ENCODE assay signal across 8 cellular contexts in the genomic region with DNA sequence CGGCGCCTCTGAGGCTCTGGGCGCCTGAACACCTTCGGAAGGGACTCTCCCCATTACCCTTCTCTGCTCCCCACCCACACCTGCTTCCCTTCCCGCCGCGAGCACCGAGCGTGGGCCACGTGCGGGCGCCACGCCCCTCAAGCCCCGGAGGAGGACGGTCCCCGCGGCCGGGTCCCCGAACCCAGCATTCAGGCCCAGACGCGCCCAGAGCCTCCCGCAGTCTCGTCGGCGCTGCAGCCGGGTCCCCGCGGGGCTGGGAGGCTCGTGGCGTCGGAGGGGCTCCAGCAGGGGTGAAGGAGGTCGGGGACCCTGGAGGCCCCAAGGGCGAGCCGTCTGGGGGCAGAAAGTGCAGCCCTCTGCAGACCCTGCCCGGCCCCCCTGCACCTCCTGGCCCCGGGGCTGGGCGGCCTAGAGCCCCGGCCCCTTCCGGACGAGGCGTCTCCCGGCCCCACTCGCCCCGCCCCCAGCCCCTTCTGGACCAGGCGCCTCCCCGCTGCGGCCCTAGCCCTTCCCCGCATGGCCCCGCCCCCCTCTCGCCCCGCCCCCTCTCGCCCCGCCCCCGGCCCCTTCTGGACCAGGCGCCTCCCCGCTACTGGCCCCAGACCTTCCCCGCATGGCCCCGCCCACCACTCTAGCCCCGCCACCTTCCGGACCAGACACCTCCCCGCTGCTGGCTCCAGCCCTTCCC. TPM values are rescaled to one million over a fixed set of nuclear protein-coding genes. Genes with fewer than 3 reads are reported as not detected.
DNase-seq lines count a peak whose midpoint lies in the region; ATAC-seq and TF ChIP-seq lines count a peak whose summit lies in the region.

No MANE protein-coding gene starts in this region.

- TF ChIP-seq POLR2A in GM18951 (IDR thresholded peaks at IDR 0.05; ENCODE audit: extremely low read depth, insufficient read depth, insufficient read length): peak; percentile 51
- TF ChIP-seq POLR2A in Peyer's patch (IDR thresholded peaks at IDR 0.05): no peak

- no peak for TF ChIP-seq CTCF in Peyer's patch (IDR thresholded peaks at IDR 0.05)
- TF ChIP-seq CTCF in neural cell (IDR thresholded peaks at IDR 0.05; ENCODE audit: poor library complexity, severe bottlenecking): no peak

- TF ChIP-seq RAD21 in neural cell (conservative IDR thresholded peaks at IDR 0.05): no peak

- peak; percentile 40 for ATAC-seq in HG03442 (IDR thresholded peaks at IDR 0.05; ENCODE audit: unreplicated experiment)
- peak; percentile 80 for ATAC-seq in stimulated activated naive CD8-positive, alpha-beta T cell treated with anti-CD3 and anti-CD28 coated beads, Interleukin-15, amount 100 ng/mL, for 72 hours

- H3F3A ChIP-seq in neural cell (ENCODE audit: insufficient read depth, low read length, poor library complexity, severe bottlenecking): no peaks in the 10 kb centered on the region

- no peak overlapping the region for H3K4me2 ChIP-seq in neural cell (ENCODE audit: low read length)

- no peaks in the 10 kb centered on the region for H3K36me3 Mint-ChIP-seq in activated T-helper 1 cell treated with anti-CD3 and anti-CD28 coated beads, Interleukin-12 subunit alpha, Interleukin-12 subunit beta, Interleukin-2, Interleukin-4 antibody, amounts not matched to agents 30 ng/mL and 10 ng/mL and 1 ng/mL, durations not matched to agents 14 hours and 24 hours and 36 hours (ENCODE audit: low read depth)

- intact Hi-C loops in activated T-helper 1 cell treated with anti-CD3 and anti-CD28 coated beads, Interleukin-12 subunit alpha, Interleukin-12 subunit beta, Interleukin-2, Interleukin-4 antibody, amounts not matched to agents 30 ng/mL and 10 ng/mL and 1 ng/mL, durations not matched to agents 14 hours and 24 hours and 36 hours (cut with micrococcal nuclease): loop anchor here (1.0 to 10.0 kb wide), 7 partner anchors 24 to 1570 kb away; partner anchors contain the start of genes C1orf174, CEP104, DFFB and LRRC47

- H3K4me1 ChIP-seq in Peyer's patch: peaks cover 8 to 37% (median 19%) of the 10 kb centered on the region in 4 donors

- TF ChIP-seq EP300 in neural cell (conservative IDR thresholded peaks at IDR 0.05; ENCODE audit: poor library complexity, severe bottlenecking): no peak

- H3K27ac Mint-ChIP-seq in activated T-helper 1 cell treated with anti-CD3 and anti-CD28 coated beads, Interleukin-12 subunit alpha, Interleukin-12 subunit beta, Interleukin-2, Interleukin-4 antibody, amounts not matched to agents 30 ng/mL and 10 ng/mL and 1 ng/mL, durations not matched to agents 14 hours and 24 hours and 36 hours: peak overlapping the region; percentile 52
- H3K27ac Mint-ChIP-seq in stimulated activated naive CD8-positive, alpha-beta T cell treated with anti-CD3 and anti-CD28 coated beads, Interleukin-15, amount 100 ng/mL, for 72 hours: peak overlapping the region; percentile 65 to 85

- H3K9me2 ChIP-seq in neural cell (ENCODE audit: insufficient read depth, low read length): no peaks in the 10 kb centered on the region

- H3K4me3 ChIP-seq in Peyer's patch: peak overlapping the region; percentile 66 to 89 (median 76)
- peak overlapping the region; percentile 55 for H3K4me3 ChIP-seq in neural cell (ENCODE audit: low read length)

- H3K9me3 ChIP-seq in Peyer's patch (no peaks in the 10 kb centered on the region), neural cell (ENCODE audit: low read length) (no peaks in the 10 kb centered on the region)

- peaks cover 8% of the 10 kb centered on the region for H3K4me1 Mint-ChIP-seq in activated T-helper 1 cell treated with anti-CD3 and anti-CD28 coated beads, Interleukin-12 subunit alpha, Interleukin-12 subunit beta, Interleukin-2, Interleukin-4 antibody, amounts not matched to agents 30 ng/mL and 10 ng/mL and 1 ng/mL, durations not matched to agents 14 hours and 24 hours and 36 hours (ENCODE audit: low read depth)
- peaks cover 39% of the 10 kb centered on the region for H3K4me1 Mint-ChIP-seq in stimulated activated naive CD8-positive, alpha-beta T cell treated with anti-CD3 and anti-CD28 coated beads, Interleukin-15, amount 100 ng/mL, for 72 hours

- no peak overlapping the region for H2AFZ ChIP-seq in neural cell (ENCODE audit: low read depth, low read length)

- no peaks in the 10 kb centered on the region for H3K79me2 ChIP-seq in neural cell (replicated peaks; ENCODE audit: insufficient read depth, low read length)

- no peaks in the 10 kb centered on the region for H3K9me3 Mint-ChIP-seq in activated T-helper 1 cell treated with anti-CD3 and anti-CD28 coated beads, Interleukin-12 subunit alpha, Interleukin-12 subunit beta, Interleukin-2, Interleukin-4 antibody, amounts not matched to agents 30 ng/mL and 10 ng/mL and 1 ng/mL, durations not matched to agents 14 hours and 24 hours and 36 hours
- H3K9me3 Mint-ChIP-seq in stimulated activated naive CD8-positive, alpha-beta T cell treated with anti-CD3 and anti-CD28 coated beads, Interleukin-15, amount 100 ng/mL, for 72 hours: no peaks in the 10 kb centered on the region

- no peaks in the 10 kb centered on the region for H4K20me1 ChIP-seq in neural cell (ENCODE audit: insufficient read depth)

- DNase-seq in ACHN: peak; percentile 81
- peak; percentile 91 to 98 (median 97) for DNase-seq in Peyer's patch
- peak; percentile 80 for DNase-seq in activated T-helper 1 cell treated with anti-CD3 and anti-CD28 coated beads, Interleukin-12 subunit alpha, Interleukin-12 subunit beta, Interleukin-2, Interleukin-4 antibody, amounts not matched to agents 30 ng/mL and 10 ng/mL and 1 ng/mL, durations not matched to agents 14 hours and 24 hours and 36 hours (ENCODE audit: low spot score)
- peak; percentile 46 for DNase-seq in fibroblast of peridontal ligament (ENCODE audit: extremely low read depth)
- DNase-seq in stimulated activated naive CD8-positive, alpha-beta T cell treated with anti-CD3 and anti-CD28 coated beads, Interleukin-15, amount 100 ng/mL, for 72 hours: peak; percentile 80 to 88

- H3K27ac ChIP-seq in Peyer's patch (peak overlapping the region; percentile 56 to 80 (median 66)), neural cell (ENCODE audit: low read length) (no peak overlapping the region)

- H3K36me3 ChIP-seq in Peyer's patch: no peaks in the 10 kb centered on the region
- H3K36me3 ChIP-seq in neural cell (ENCODE audit: insufficient read depth, low read length): no peaks in the 10 kb centered on the region

- in situ Hi-C loops in ACHN (cut with HindIII; ENCODE audit: low pct_ligation_motif_present, low pct_unique_long_range_greater_than_20kb, low sequenced_read_pairs): no loop called here
- in situ Hi-C loops in GM18951 (cut with MboI; ENCODE audit: low sequenced_read_pairs, unreplicated experiment): no loop called here

- H3K27me3 ChIP-seq in Peyer's patch (peaks cover 0 to 3% of the 10 kb centered on the region in 2 donors), neural cell (ENCODE audit: insufficient read depth, low read depth, low read length) (peaks cover 4% of the 10 kb centered on the region)

- H3K27me3 Mint-ChIP-seq in activated T-helper 1 cell treated with anti-CD3 and anti-CD28 coated beads, Interleukin-12 subunit alpha, Interleukin-12 subunit beta, Interleukin-2, Interleukin-4 antibody, amounts not matched to agents 30 ng/mL and 10 ng/mL and 1 ng/mL, durations not matched to agents 14 hours and 24 hours and 36 hours (ENCODE audit: insufficient read depth): peaks cover 9% of the 10 kb centered on the region
- H3K27me3 Mint-ChIP-seq in stimulated activated naive CD8-positive, alpha-beta T cell treated with anti-CD3 and anti-CD28 coated beads, Interleukin-15, amount 100 ng/mL, for 72 hours: no peaks in the 10 kb centered on the region

- H3K4me3 Mint-ChIP-seq in activated T-helper 1 cell treated with anti-CD3 and anti-CD28 coated beads, Interleukin-12 subunit alpha, Interleukin-12 subunit beta, Interleukin-2, Interleukin-4 antibody, amounts not matched to agents 30 ng/mL and 10 ng/mL and 1 ng/mL, durations not matched to agents 14 hours and 24 hours and 36 hours: peak overlapping the region; percentile 75
- peak overlapping the region; percentile 80 to 90 for H3K4me3 Mint-ChIP-seq in stimulated activated naive CD8-positive, alpha-beta T cell treated with anti-CD3 and anti-CD28 coated beads, Interleukin-15, amount 100 ng/mL, for 72 hours

- no peak overlapping the region for H3K9ac ChIP-seq in neural cell (ENCODE audit: low read length)

TF ChIP-seq in neural cell, 6 proteins besides CTCF, POLR2A, EP300 and RAD21:
- TF ChIP-seq MXI1 (conservative IDR thresholded peaks at IDR 0.05; ENCODE audit: poor library complexity, severe bottlenecking) (no peak), SMC3 (conservative IDR thresholded peaks at IDR 0.05; ENCODE audit: poor library complexity) (no peak)

RNA-seq across cellular contexts. Expression of gene SMIM1, which starts 0.4 kb away (rescaled TPM):
- not detected for total RNA-seq in Peyer's patch
- total RNA-seq in activated T-helper 1 cell treated with anti-CD3 and anti-CD28 coated beads, Interleukin-12 subunit alpha, Interleukin-12 subunit beta, Interleukin-2, Interleukin-4 antibody, amounts not matched to agents 30 ng/mL and 10 ng/mL and 1 ng/mL, durations not matched to agents 14 hours and 24 hours and 36 hours: 1.0 and 1.2 TPM in 2 replicates
- polyA plus RNA-seq in neural cell: not detected in 2 replicates
- not detected in 2 replicates for polyA minus RNA-seq in neural cell

RNA-seq across cellular contexts. Expression of gene CCDC27, which starts 19.9 kb away (rescaled TPM):
- not detected for total RNA-seq in Peyer's patch
- total RNA-seq in activated T-helper 1 cell treated with anti-CD3 and anti-CD28 coated beads, Interleukin-12 subunit alpha, Interleukin-12 subunit beta, Interleukin-2, Interleukin-4 antibody, amounts not matched to agents 30 ng/mL and 10 ng/mL and 1 ng/mL, durations not matched to agents 14 hours and 24 hours and 36 hours: not detected in 2 replicates
- not detected in 2 replicates for polyA plus RNA-seq in neural cell
- not detected in 2 replicates for polyA minus RNA-seq in neural cell

RNA-seq across cellular contexts. Expression of gene LRRC47, which starts 24.1 kb away (rescaled TPM):
- total RNA-seq in Peyer's patch: 10 to 100 TPM; 31.3 to 99.0 (median 40.8) TPM
- 45.2 and 50.1 TPM in 2 replicates for total RNA-seq in activated T-helper 1 cell treated with anti-CD3 and anti-CD28 coated beads, Interleukin-12 subunit alpha, Interleukin-12 subunit beta, Interleukin-2, Interleukin-4 antibody, amounts not matched to agents 30 ng/mL and 10 ng/mL and 1 ng/mL, durations not matched to agents 14 hours and 24 hours and 36 hours
- 59.2 and 63.5 TPM in 2 replicates for polyA plus RNA-seq in neural cell
- polyA minus RNA-seq in neural cell: 54.2 and 68.2 TPM in 2 replicates

Comparison
In these comparisons a context has a peak if more than half of its experiments do, and no peak if none do; other contexts are left out.
1. DNase-seq: peak in every context shown above with its lines; median percentile 97 in Peyer's patch; 84 in stimulated activated naive CD8-positive, alpha-beta T cell treated with anti-CD3 and anti-CD28 coated beads, Interleukin-15, amount 100 ng/mL, for 72 hours; 81 in ACHN; 80 in activated T-helper 1 cell treated with anti-CD3 and anti-CD28 coated beads, Interleukin-12 subunit alpha, Interleukin-12 subunit beta, Interleukin-2, Interleukin-4 antibody, amounts not matched to agents 30 ng/mL and 10 ng/mL and 1 ng/mL, durations not matched to agents 14 hours and 24 hours and 36 hours; 46 in fibroblast of peridontal ligament.